10 cellular contexts compared by ENCODE assay signal in the genomic region with DNA sequence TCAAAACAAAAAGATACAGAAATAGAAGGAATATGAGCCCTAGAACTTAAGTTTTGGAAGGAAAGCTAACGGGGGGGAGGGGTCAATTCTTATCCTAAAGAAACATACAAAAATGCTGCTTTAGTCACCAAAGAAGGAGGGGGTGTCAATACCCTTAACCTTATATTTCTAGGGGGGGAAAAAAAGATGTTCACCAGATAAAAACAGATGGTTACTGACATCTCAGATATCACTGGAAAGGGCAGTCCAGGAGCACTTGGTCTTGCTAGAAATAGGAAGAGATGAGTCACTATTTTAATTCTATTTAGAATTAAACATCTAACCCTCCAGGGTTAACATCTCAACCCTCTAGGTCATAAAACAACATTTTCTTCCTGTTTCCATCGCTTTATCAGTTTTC. TPM values are rescaled to one million over a fixed set of nuclear protein-coding genes. Genes with fewer than 3 reads are reported as not detected.
A peak's percentile ranks its signal among the peaks of the same experiment; 100 is the strongest.
DNase-seq lines count a peak whose midpoint lies in the region; ATAC-seq, FAIRE-seq and TF ChIP-seq lines count a peak whose summit lies in the region.
"Had no signal": no experiment of that assay in that cellular context is flagged by ENCODE, and none has a peak within 500 bp of the region (broad histone marks: within the 10 kb centered on the region; RNA-seq: fewer than 3 reads in every experiment).

No MANE protein-coding gene starts in this region.

- peaks cover 64% of the 10 kb centered on the region for H3K79me2 ChIP-seq in keratinocyte (ENCODE audit: control insufficient read depth, insufficient read depth, low read length)

- H3K4me1 ChIP-seq in keratinocyte (ENCODE audit: control insufficient read depth, extremely low read depth, insufficient read depth, low read length): peaks cover 22% of the 10 kb centered on the region
- peaks cover 19 to 45% of the 10 kb centered on the region in 2 donors for H3K4me1 ChIP-seq in thoracic aorta (ENCODE audit: control insufficient read depth in 1 of 2, low read depth in 2 of 2)

- POLR2A ChIA-PET in activated CD4-positive, alpha-beta T cell treated with anti-CD3 and anti-CD28 coated beads for 36 hours (lab: Charles Lee): interaction anchor here (0.8 to 3.1 kb wide), 5 partner anchors 11 to 24 kb away, joined by 3 to 10 read pairs (median 6); a partner anchor contains a TSS

- no peak for ATAC-seq in activated CD4-positive, alpha-beta T cell treated with anti-CD3 and anti-CD28 coated beads for 36 hours
- ATAC-seq in thoracic aorta (ENCODE audit: insufficient number of reproducible peaks, low FRiP score, low read depth) (no peak), GM18870 (IDR thresholded peaks at IDR 0.05; ENCODE audit: unreplicated experiment) (no peak)

- dilution Hi-C loops in keratinocyte (cut with MboI; ENCODE audit: extremely low pct_ligation_motif_present, low sequenced_read_pairs): no loop called here

- no peaks in the 10 kb centered on the region for H3K27me3 Mint-ChIP-seq in activated CD4-positive, alpha-beta T cell treated with anti-CD3 and anti-CD28 coated beads for 36 hours
- H3K27me3 Mint-ChIP-seq in activated T-helper 2 cell treated with anti-CD3 and anti-CD28 coated beads, Interferon-gamma antibody, Interleukin-2, Interleukin-4, amounts not matched to agents 10 μg/mL and 5 μg/mL and 100 μg/mL, durations not matched to agents 14 hours and 24 hours and 36 hours (ENCODE audit: low read depth): no peaks in the 10 kb centered on the region

- H3K4me3 ChIP-seq in keratinocyte (ENCODE audit: control insufficient read depth in 2 of 3, extremely low read depth in 1 of 3, insufficient read depth in 2 of 3, low read depth in 1 of 3, low read length in 3 of 3) (peak overlapping the region; percentile 76 to 91 (median 83)), thoracic aorta (peak overlapping the region; percentile 94)

- peak overlapping the region; percentile 93 for H3K9ac ChIP-seq in keratinocyte (ENCODE audit: control insufficient read depth, extremely low read depth, insufficient read depth, low read length)

- H3K36me3 ChIP-seq in keratinocyte (ENCODE audit: control insufficient read depth in 2 of 2, extremely low read depth in 1 of 2, insufficient read depth in 2 of 2, low read length in 2 of 2) (peaks cover 6 to 19% of the 10 kb centered on the region in 2 experiments), thoracic aorta (peaks cover 13% of the 10 kb centered on the region)

- H3K9me3 ChIP-seq in keratinocyte (ENCODE audit: control insufficient read depth, low read depth, low read length): no peaks in the 10 kb centered on the region
- no peaks in the 10 kb centered on the region for H3K9me3 ChIP-seq in thoracic aorta

- no peak for DNase-seq in activated CD4-positive, alpha-beta T cell treated with anti-CD3 and anti-CD28 coated beads for 36 hours
- no peak for DNase-seq in activated CD4-positive, alpha-beta T cell treated with anti-CD3 and anti-CD28 coated beads for 48 hours
- DNase-seq in activated T-helper 2 cell treated with anti-CD3 and anti-CD28 coated beads, Interferon-gamma antibody, Interleukin-2, Interleukin-4, amounts not matched to agents 10 μg/mL and 5 μg/mL and 100 μg/mL, durations not matched to agents 14 hours and 24 hours and 36 hours (ENCODE audit: low spot score): no peak
- DNase-seq in keratinocyte (ENCODE audit: low read depth, low spot score) (no peak), thoracic aorta (ENCODE audit: low spot score) (no peak), SKM-1 treated with dmso at 0.1 percent for 144 hours (lab: John Stamatoyannopoulos, UW; ENCODE audit: unreplicated experiment) (no peak), GM20000 (ENCODE audit: low spot score) (no peak)
- DNase-seq: AML-193; stimulated activated CD4-positive, alpha-beta T cell treated with anti-CD3 and anti-CD28 coated beads, Interleukin-4, amount 100 ng/mL, for 4 hours had no signal

- no peaks in the 10 kb centered on the region for H3K9me1 ChIP-seq in keratinocyte (ENCODE audit: control insufficient read depth, extremely low read depth, insufficient read depth, low read length)

- CTCF ChIA-PET in activated CD4-positive, alpha-beta T cell treated with anti-CD3 and anti-CD28 coated beads for 36 hours (lab: Charles Lee): interaction anchor here (0.7 to 11.2 kb wide), 14 partner anchors 9 to 1082 kb away, joined by 3 to 261 read pairs (median 8); a partner anchor contains a TSS

- H3K9me3 Mint-ChIP-seq in activated CD4-positive, alpha-beta T cell treated with anti-CD3 and anti-CD28 coated beads for 36 hours (ENCODE audit: low read depth): no peaks in the 10 kb centered on the region
- no peaks in the 10 kb centered on the region for H3K9me3 Mint-ChIP-seq in activated T-helper 2 cell treated with anti-CD3 and anti-CD28 coated beads, Interferon-gamma antibody, Interleukin-2, Interleukin-4, amounts not matched to agents 10 μg/mL and 5 μg/mL and 100 μg/mL, durations not matched to agents 14 hours and 24 hours and 36 hours

- H3K4me3 Mint-ChIP-seq in activated CD4-positive, alpha-beta T cell treated with anti-CD3 and anti-CD28 coated beads for 36 hours: peak overlapping the region; percentile 98
- H3K4me3 Mint-ChIP-seq in activated T-helper 2 cell treated with anti-CD3 and anti-CD28 coated beads, Interferon-gamma antibody, Interleukin-2, Interleukin-4, amounts not matched to agents 10 μg/mL and 5 μg/mL and 100 μg/mL, durations not matched to agents 14 hours and 24 hours and 36 hours (ENCODE audit: low read depth): peak overlapping the region; percentile 100

- H3K36me3 Mint-ChIP-seq in activated CD4-positive, alpha-beta T cell treated with anti-CD3 and anti-CD28 coated beads for 36 hours (ENCODE audit: low read depth): peaks cover 45% of the 10 kb centered on the region
- peaks cover 66% of the 10 kb centered on the region for H3K36me3 Mint-ChIP-seq in activated T-helper 2 cell treated with anti-CD3 and anti-CD28 coated beads, Interferon-gamma antibody, Interleukin-2, Interleukin-4, amounts not matched to agents 10 μg/mL and 5 μg/mL and 100 μg/mL, durations not matched to agents 14 hours and 24 hours and 36 hours (ENCODE audit: low read depth)

- peaks cover 64% of the 10 kb centered on the region for H3K4me1 Mint-ChIP-seq in activated CD4-positive, alpha-beta T cell treated with anti-CD3 and anti-CD28 coated beads for 36 hours
- peaks cover 58% of the 10 kb centered on the region for H3K4me1 Mint-ChIP-seq in activated T-helper 2 cell treated with anti-CD3 and anti-CD28 coated beads, Interferon-gamma antibody, Interleukin-2, Interleukin-4, amounts not matched to agents 10 μg/mL and 5 μg/mL and 100 μg/mL, durations not matched to agents 14 hours and 24 hours and 36 hours (ENCODE audit: low read depth)

- intact Hi-C loops in activated CD4-positive, alpha-beta T cell treated with anti-CD3 and anti-CD28 coated beads for 36 hours (cut with DNase I, micrococcal nuclease): loop anchor here (5.0 to 10.0 kb wide), 4 partner anchors 305 to 1062 kb away; a partner anchor contains a TSS
- intact Hi-C loops in activated T-helper 2 cell treated with anti-CD3 and anti-CD28 coated beads, Interferon-gamma antibody, Interleukin-2, Interleukin-4, amounts not matched to agents 10 μg/mL and 5 μg/mL and 100 μg/mL, durations not matched to agents 14 hours and 24 hours and 36 hours (cut with micrococcal nuclease): loop anchor here (5.0 kb wide), 1 partner anchor 35 kb away; no protein-coding TSS in a partner anchor

- H4K20me1 ChIP-seq in keratinocyte (ENCODE audit: control insufficient read depth, extremely low read depth, insufficient read depth, low read length): peaks cover 6% of the 10 kb centered on the region

- H3K27ac Mint-ChIP-seq in activated CD4-positive, alpha-beta T cell treated with anti-CD3 and anti-CD28 coated beads for 36 hours: peak overlapping the region; percentile 98
- peak overlapping the region; percentile 98 for H3K27ac Mint-ChIP-seq in activated T-helper 2 cell treated with anti-CD3 and anti-CD28 coated beads, Interferon-gamma antibody, Interleukin-2, Interleukin-4, amounts not matched to agents 10 μg/mL and 5 μg/mL and 100 μg/mL, durations not matched to agents 14 hours and 24 hours and 36 hours

- FAIRE-seq in keratinocyte (lab: Jason Lieb, UNC): no peak

- H3K27ac ChIP-seq in keratinocyte (ENCODE audit: control insufficient read depth, insufficient read depth, low read length) (peak overlapping the region; percentile 83), thoracic aorta (peak overlapping the region; percentile 93 to 95)

- no peak overlapping the region for H2AFZ ChIP-seq in keratinocyte (ENCODE audit: control insufficient read depth, low read length)

- H3K4me2 ChIP-seq in keratinocyte (ENCODE audit: control insufficient read depth, extremely low read depth, insufficient read depth, low read depth, low read length): peak overlapping the region; percentile 92

- H3K27me3 ChIP-seq in keratinocyte (ENCODE audit: control insufficient read depth, extremely low read depth, insufficient read depth, low read length) (no peaks in the 10 kb centered on the region), thoracic aorta (replicated peaks; ENCODE audit: insufficient read depth) (no peaks in the 10 kb centered on the region)

- TF ChIP-seq CTCF in keratinocyte (optimal IDR thresholded peaks at IDR 0.05 in 1 of 3, IDR thresholded peaks at IDR 0.05 in 1 of 3, conservative IDR thresholded peaks at IDR 0.05 in 1 of 3; ENCODE audit: extremely low read depth in 1 of 3, insufficient read depth in 2 of 3, low read length in 3 of 3) (no peak), thoracic aorta (IDR thresholded peaks at IDR 0.05) (no peak), GM20000 (IDR thresholded peaks at IDR 0.05; ENCODE audit: extremely low read depth, missing control alignments) (no peak)

RNA-seq across cellular contexts. Expression of a gene that starts 1.7 kb away (rescaled TPM):
- total RNA-seq in activated CD4-positive, alpha-beta T cell treated with anti-CD3 and anti-CD28 coated beads for 36 hours: 100 to 1,000 TPM; 185 to 212 TPM
- total RNA-seq in activated T-helper 2 cell treated with anti-CD3 and anti-CD28 coated beads, Interferon-gamma antibody, Interleukin-2, Interleukin-4, amounts not matched to agents 10 μg/mL and 5 μg/mL and 100 μg/mL, durations not matched to agents 14 hours and 24 hours and 36 hours: 228 and 234 TPM in 2 replicates
- polyA plus RNA-seq in keratinocyte: 64.7 to 130 TPM (median 72.0 TPM) in 3 replicates
- polyA plus RNA-seq in keratinocyte (2011; ENCODE audit: low read depth): 91.7 TPM
- polyA plus RNA-seq in keratinocyte (2011; cell fraction: cytosol; rRNA removed): 67.7 and 75.4 TPM in 2 replicates
- 293 and 301 TPM in 2 replicates for polyA plus RNA-seq in keratinocyte (2011; cell fraction: nucleus; rRNA removed)
- polyA plus RNA-seq in keratinocyte (2012; ENCODE audit: low replicate concordance): 95.0 and 130 TPM in 2 replicates
- polyA minus RNA-seq in keratinocyte: 205 to 374 TPM (median 259 TPM) in 3 replicates
- polyA minus RNA-seq in keratinocyte (2011; cell fraction: cytosol; rRNA and poly(A)+ RNA removed): 93.6 TPM
- polyA minus RNA-seq in keratinocyte (2011; cell fraction: nucleus; rRNA and poly(A)+ RNA removed): 223 and 351 TPM in 2 replicates
- 10 to 100 TPM; 91.0 to 93.1 TPM for total RNA-seq in thoracic aorta

RNA-seq across cellular contexts. Expression of a gene that starts 19.5 kb away (rescaled TPM):
- total RNA-seq in activated CD4-positive, alpha-beta T cell treated with anti-CD3 and anti-CD28 coated beads for 36 hours: 10 to 100 TPM; 85.9 to 88.6 TPM
- 92.4 and 95.2 TPM in 2 replicates for total RNA-seq in activated T-helper 2 cell treated with anti-CD3 and anti-CD28 coated beads, Interferon-gamma antibody, Interleukin-2, Interleukin-4, amounts not matched to agents 10 μg/mL and 5 μg/mL and 100 μg/mL, durations not matched to agents 14 hours and 24 hours and 36 hours
- polyA plus RNA-seq in keratinocyte: 93.6 to 97.4 TPM (median 96.0 TPM) in 3 replicates
- 55.2 TPM for polyA plus RNA-seq in keratinocyte (2011; ENCODE audit: low read depth)
- polyA plus RNA-seq in keratinocyte (2011; cell fraction: cytosol; rRNA removed): 86.5 and 89.9 TPM in 2 replicates
- 136 and 143 TPM in 2 replicates for polyA plus RNA-seq in keratinocyte (2011; cell fraction: nucleus; rRNA removed)
- 54.2 and 57.6 TPM in 2 replicates for polyA plus RNA-seq in keratinocyte (2012; ENCODE audit: low replicate concordance)
- polyA minus RNA-seq in keratinocyte: 86.2 to 94.1 TPM (median 89.9 TPM) in 3 replicates
- polyA minus RNA-seq in keratinocyte (2011; cell fraction: cytosol; rRNA and poly(A)+ RNA removed): 50.8 TPM
- polyA minus RNA-seq in keratinocyte (2011; cell fraction: nucleus; rRNA and poly(A)+ RNA removed): 24.4 and 41.6 TPM in 2 replicates
- 10 to 100 TPM; 53.5 to 56.2 TPM for total RNA-seq in thoracic aorta

RNA-seq across cellular contexts. Expression of a gene that starts 19.7 kb away (rescaled TPM):
- total RNA-seq in activated CD4-positive, alpha-beta T cell treated with anti-CD3 and anti-CD28 coated beads for 36 hours: 10 to 100 TPM; 24.3 to 27.8 TPM
- total RNA-seq in activated T-helper 2 cell treated with anti-CD3 and anti-CD28 coated beads, Interferon-gamma antibody, Interleukin-2, Interleukin-4, amounts not matched to agents 10 μg/mL and 5 μg/mL and 100 μg/mL, durations not matched to agents 14 hours and 24 hours and 36 hours: 15.9 and 16.1 TPM in 2 replicates
- 8.9 to 11.1 TPM (median 10.2 TPM) in 3 replicates for polyA plus RNA-seq in keratinocyte
- polyA plus RNA-seq in keratinocyte (2011; ENCODE audit: low read depth): 3.4 TPM
- 5.1 and 8.9 TPM in 2 replicates for polyA plus RNA-seq in keratinocyte (2011; cell fraction: cytosol; rRNA removed)
- 19.4 and 22.7 TPM in 2 replicates for polyA plus RNA-seq in keratinocyte (2011; cell fraction: nucleus; rRNA removed)
- polyA plus RNA-seq in keratinocyte (2012; ENCODE audit: low replicate concordance): 4.5 and 8.1 TPM in 2 replicates
- 4.7 to 16.0 TPM (median 5.3 TPM) in 3 replicates for polyA minus RNA-seq in keratinocyte
- 9.2 TPM for polyA minus RNA-seq in keratinocyte (2011; cell fraction: cytosol; rRNA and poly(A)+ RNA removed)
- polyA minus RNA-seq in keratinocyte (2011; cell fraction: nucleus; rRNA and poly(A)+ RNA removed): 7.0 and 7.4 TPM in 2 replicates
- total RNA-seq in thoracic aorta: 1 to 10 TPM; 1.6 to 3.2 TPM

RNA-seq across cellular contexts. Expression of a gene that starts 34.1 kb away (rescaled TPM):
- total RNA-seq in activated CD4-positive, alpha-beta T cell treated with anti-CD3 and anti-CD28 coated beads for 36 hours: 10 to 100 TPM; 28.2 to 32.9 TPM
- 37.4 and 42.8 TPM in 2 replicates for total RNA-seq in activated T-helper 2 cell treated with anti-CD3 and anti-CD28 coated beads, Interferon-gamma antibody, Interleukin-2, Interleukin-4, amounts not matched to agents 10 μg/mL and 5 μg/mL and 100 μg/mL, durations not matched to agents 14 hours and 24 hours and 36 hours
- 9.7 to 17.1 TPM (median 13.5 TPM) in 3 replicates for polyA plus RNA-seq in keratinocyte
- polyA plus RNA-seq in keratinocyte (2011; ENCODE audit: low read depth): 44.0 TPM
- polyA plus RNA-seq in keratinocyte (2011; cell fraction: cytosol; rRNA removed): 3.7 and 6.5 TPM in 2 replicates
- 66.6 and 68.3 TPM in 2 replicates for polyA plus RNA-seq in keratinocyte (2011; cell fraction: nucleus; rRNA removed)
- polyA plus RNA-seq in keratinocyte (2012; ENCODE audit: low replicate concordance): 8.1 and 44.0 TPM in 2 replicates
- polyA minus RNA-seq in keratinocyte: 8.9 to 10.0 TPM (median 9.6 TPM) in 3 replicates
- polyA minus RNA-seq in keratinocyte (2011; cell fraction: cytosol; rRNA and poly(A)+ RNA removed): 8.6 TPM
- polyA minus RNA-seq in keratinocyte (2011; cell fraction: nucleus; rRNA and poly(A)+ RNA removed): 14.1 and 23.7 TPM in 2 replicates
- 10 to 100 TPM; 42.6 to 47.0 TPM for total RNA-seq in thoracic aorta
